ENCODE assay signal across 25 cellular contexts in the genomic region with DNA sequence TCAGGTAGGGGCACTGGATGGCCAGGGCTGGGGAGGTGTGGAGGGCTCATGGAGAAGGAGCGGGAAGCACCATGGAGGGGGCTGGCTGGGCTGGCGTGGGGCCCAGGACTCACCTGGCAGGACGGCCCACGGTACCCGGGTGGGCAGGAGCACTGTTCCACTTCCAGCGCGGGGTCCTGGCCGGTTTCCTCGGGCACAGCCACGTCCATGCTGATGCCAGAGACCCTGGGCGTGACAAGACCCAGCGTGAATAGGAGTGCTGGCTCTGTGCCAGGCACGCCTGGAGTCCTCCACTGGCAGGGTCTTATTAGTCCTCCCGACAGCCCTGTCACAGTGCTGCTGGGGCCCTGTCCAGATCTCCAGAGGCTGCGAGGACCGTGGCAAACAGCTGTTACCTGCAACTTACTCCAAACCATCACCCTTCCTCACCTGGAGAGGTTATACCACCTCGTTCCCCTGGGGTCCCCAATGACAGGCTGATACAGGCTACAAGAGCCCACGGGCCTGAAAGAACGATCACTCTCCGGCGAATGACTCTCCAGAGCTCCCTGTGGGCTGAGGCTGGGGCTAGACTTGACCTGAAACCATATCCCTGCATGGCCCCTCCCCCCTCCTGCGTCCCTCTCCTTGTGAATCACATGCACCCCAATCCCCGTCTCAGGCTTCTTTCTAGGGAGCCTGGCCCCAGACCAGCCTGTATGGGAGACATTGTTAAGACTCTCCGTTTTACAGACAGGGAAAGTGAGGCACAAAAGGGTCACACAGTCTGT.
A peak's percentile ranks its signal among the peaks of the same experiment; 100 is the strongest.
DNase-seq lines count a peak whose midpoint lies in the region; ATAC-seq and TF ChIP-seq lines count a peak whose summit lies in the region.
"Had no signal": no experiment of that assay in that cellular context is flagged by ENCODE, and none has a peak within 500 bp of the region (broad histone marks: within the 10 kb centered on the region; RNA-seq: fewer than 3 reads in every experiment).

No MANE protein-coding gene starts in this region.

- peaks cover 55 to 84% of the 10 kb centered on the region in 2 donors for H3K36me3 ChIP-seq in neuronal stem cell (replicated peaks in 1 of 2; ENCODE audit: control insufficient read depth in 2 of 2, insufficient read depth in 2 of 2, low read length in 2 of 2)
- H3K36me3 ChIP-seq in CD8-positive, alpha-beta T cell (ENCODE audit: insufficient read depth, low read length), result no peaks in the 10 kb centered on the region

- intact Hi-C loops in CD8-positive, alpha-beta T cell (cut with DNase I, micrococcal nuclease), result no loop called here

- no peak overlapping the region for H3K4me3 Mint-ChIP-seq in CD8-positive, alpha-beta T cell
- H3K4me3 Mint-ChIP-seq: activated CD4-positive, alpha-beta memory T cell treated with anti-CD3 and anti-CD28 coated beads, Interleukin-2, amount 10 ng/mL, durations not matched to agents 7 days and 5 days; activated naive CD8-positive, alpha-beta T cell treated with anti-CD3 and anti-CD28 coated beads, Interleukin-2, amount 50 U/mL, for 24 hours; neural crest cell had no signal

- H3K79me1 ChIP-seq in neuronal stem cell (ENCODE audit: low read depth, low read length), result peaks cover 6% of the 10 kb centered on the region

- no peak overlapping the region for H3K27ac ChIP-seq in neuronal stem cell (replicated peaks; ENCODE audit: low read length)
- no peak overlapping the region for H3K27ac ChIP-seq in CD8-positive, alpha-beta T cell (ENCODE audit: low read depth, low read length)
- H3K27ac ChIP-seq: body of pancreas, skin epidermis had no signal

- no peaks in the 10 kb centered on the region for H3K9me3 ChIP-seq in neuronal stem cell (replicated peaks in 1 of 2; ENCODE audit: control insufficient read depth in 2 of 2, insufficient read depth in 1 of 2, low read depth in 1 of 2, low read length in 2 of 2)
- H3K9me3 ChIP-seq in CD8-positive, alpha-beta T cell (ENCODE audit: low read length), result no peaks in the 10 kb centered on the region
- H3K9me3 ChIP-seq: body of pancreas, esophagus squamous epithelium had no signal

- H2BK15ac ChIP-seq in neuronal stem cell (ENCODE audit: low read length), result no peak overlapping the region

- peak overlapping the region; percentile 36 for H2AK5ac ChIP-seq in neuronal stem cell (ENCODE audit: low read depth, low read length)

- DNase-seq in NCI-H1417 (lab: John Stamatoyannopoulos, UW) (peak; percentile 3 to 81 (median 61)), NCI-H1417 treated with DMSO at 0.1 percent for 48 hours (lab: John Stamatoyannopoulos, UW) (no peak), NCI-H345 treated with DMSO at 0.1 percent for 48 hours (lab: John Stamatoyannopoulos, UW; ENCODE audit: unreplicated experiment) (peak; percentile 53), neuronal stem cell (ENCODE audit: low spot score) (no peak), DMS114 treated with DMSO at 0.1 percent for 48 hours (lab: John Stamatoyannopoulos, UW; ENCODE audit: unreplicated experiment) (no peak), AG08395 (ENCODE audit: low spot score) (no peak)
- DNase-seq in CD8-positive, alpha-beta T cell, result no peak
- DNase-seq: 8988T; activated CD4-positive, alpha-beta memory T cell treated with anti-CD3 and anti-CD28 coated beads, Interleukin-2, amount 10 ng/mL, durations not matched to agents 7 days and 5 days; activated CD4-positive, CD25-positive, alpha-beta regulatory T cell; activated effector memory CD4-positive, alpha-beta T cell treated with anti-CD3 and anti-CD28 coated beads, Interleukin-2, amount 50 U/mL, for 16 hours; activated naive CD8-positive, alpha-beta T cell treated with anti-CD3 and anti-CD28 coated beads, Interleukin-2, amount 50 U/mL, for 24 hours; esophagus squamous epithelium; H7; islet precursor cell; NCI-H1930; NCI-H524 treated with DMSO at 0.1 percent for 48 hours; stimulated activated CD4-positive, alpha-beta T cell treated with anti-CD3 and anti-CD28 coated beads, Interleukin-2, amount 100 ng/mL, for 48 hours; stimulated activated naive CD4-positive, alpha-beta T cell treated with Interleukin-2 at 50 U/mL for 16 hours had no signal

- H2BK5ac ChIP-seq in neuronal stem cell (ENCODE audit: low read length), result peak overlapping the region; percentile 66

- WGBS in neuronal stem cell (ENCODE audit: extremely low coverage in 2 of 2, insufficient read length in 2 of 2, insufficient replicate concordance in 1 of 2), 2 donors, result no CpG with 5 or more reads among the region's 24 CpGs

- H3K4me3 ChIP-seq in neuronal stem cell (ENCODE audit: low read length in 2 of 2), result no peak overlapping the region
- H3K4me3 ChIP-seq in CD8-positive, alpha-beta T cell (ENCODE audit: low read depth, low read length), result no peak overlapping the region
- H3K4me3 ChIP-seq: body of pancreas, esophagus squamous epithelium, lung, skin epidermis had no signal

- H3K14ac ChIP-seq in neuronal stem cell (ENCODE audit: low read length), result peak overlapping the region; percentile 82

- H3K23ac ChIP-seq in neuronal stem cell (ENCODE audit: low read depth, low read length, poor library complexity), result peak overlapping the region; percentile 80

- H2AFZ ChIP-seq in neuronal stem cell (ENCODE audit: low read length), result no peak overlapping the region

- H3K4ac ChIP-seq in neuronal stem cell (ENCODE audit: low read length), result no peak overlapping the region

- H3K27me3 ChIP-seq in neuronal stem cell (ENCODE audit: control insufficient read depth in 3 of 3, insufficient read depth in 3 of 3, low read depth in 1 of 3, low read length in 3 of 3), result no peaks in the 10 kb centered on the region
- no peaks in the 10 kb centered on the region for H3K27me3 ChIP-seq in CD8-positive, alpha-beta T cell (ENCODE audit: insufficient read depth, low read length)
- H3K27me3 ChIP-seq: body of pancreas, esophagus squamous epithelium had no signal

- H3K9ac ChIP-seq in neuronal stem cell (ENCODE audit: low read depth, low read length, poor library complexity), result no peak overlapping the region

- H3K4me1 ChIP-seq in neuronal stem cell (ENCODE audit: control insufficient read depth in 2 of 2, insufficient read depth in 1 of 2, low read depth in 1 of 2, low read length in 2 of 2), result peaks cover 0 to 2% of the 10 kb centered on the region in 2 donors
- H3K4me1 ChIP-seq in CD8-positive, alpha-beta T cell (ENCODE audit: insufficient read depth, low read length), result no peaks in the 10 kb centered on the region

- TF ChIP-seq CTCF in CD8-positive, alpha-beta T cell (IDR thresholded peaks at IDR 0.05), result no peak

- POLR2A ChIA-PET in CD8-positive, alpha-beta T cell (lab: Charles Lee), result no interaction called here

- H4K8ac ChIP-seq in neuronal stem cell (ENCODE audit: low read depth, low read length), result no peak overlapping the region

- ATAC-seq in CD8-positive, alpha-beta T cell, result no peak
- ATAC-seq: body of pancreas had no signal

- no peak for TF ChIP-seq RAD21 in Ishikawa (IDR thresholded peaks at IDR 0.05; ENCODE audit: low read depth)

- no peaks in the 10 kb centered on the region for H3K27me3 Mint-ChIP-seq in CD8-positive, alpha-beta T cell (ENCODE audit: low read depth)
- H3K27me3 Mint-ChIP-seq: activated CD4-positive, alpha-beta memory T cell treated with anti-CD3 and anti-CD28 coated beads, Interleukin-2, amount 10 ng/mL, durations not matched to agents 7 days and 5 days; activated naive CD8-positive, alpha-beta T cell treated with anti-CD3 and anti-CD28 coated beads, Interleukin-2, amount 50 U/mL, for 24 hours; progenitor cell of endocrine pancreas had no signal

- no peak overlapping the region for H3K27ac Mint-ChIP-seq in CD8-positive, alpha-beta T cell
- H3K27ac Mint-ChIP-seq: activated CD4-positive, alpha-beta memory T cell treated with anti-CD3 and anti-CD28 coated beads, Interleukin-2, amount 10 ng/mL, durations not matched to agents 7 days and 5 days; activated naive CD8-positive, alpha-beta T cell treated with anti-CD3 and anti-CD28 coated beads, Interleukin-2, amount 50 U/mL, for 24 hours; progenitor cell of endocrine pancreas had no signal

- no peak overlapping the region for H3K18ac ChIP-seq in neuronal stem cell (ENCODE audit: low read length)

- H3K4me1 Mint-ChIP-seq in CD8-positive, alpha-beta T cell (ENCODE audit: low read depth), result no peaks in the 10 kb centered on the region
- H3K4me1 Mint-ChIP-seq: activated CD4-positive, alpha-beta memory T cell treated with anti-CD3 and anti-CD28 coated beads, Interleukin-2, amount 10 ng/mL, durations not matched to agents 7 days and 5 days; activated naive CD8-positive, alpha-beta T cell treated with anti-CD3 and anti-CD28 coated beads, Interleukin-2, amount 50 U/mL, for 24 hours; neural crest cell had no signal

- H2BK12ac ChIP-seq in neuronal stem cell (ENCODE audit: low read length), result peak overlapping the region; percentile 58

- H3K4me2 ChIP-seq in neuronal stem cell (ENCODE audit: insufficient read depth, low read length, poor library complexity, severe bottlenecking), result no peak overlapping the region

- no peak for TF ChIP-seq EP300 in Ishikawa (IDR thresholded peaks at IDR 0.05; ENCODE audit: borderline replicate concordance)

- peak overlapping the region; percentile 30 for H4K91ac ChIP-seq in neuronal stem cell (ENCODE audit: low read depth, low read length, poor library complexity)

- H3K36me3 Mint-ChIP-seq in CD8-positive, alpha-beta T cell, result no peaks in the 10 kb centered on the region

- no peak overlapping the region for H2BK120ac ChIP-seq in neuronal stem cell (ENCODE audit: low read depth, low read length)

- CTCF ChIA-PET in CD8-positive, alpha-beta T cell (lab: Charles Lee), result no interaction called here

- no peaks in the 10 kb centered on the region for H3K9me3 Mint-ChIP-seq in CD8-positive, alpha-beta T cell
- H3K9me3 Mint-ChIP-seq: activated CD4-positive, alpha-beta memory T cell treated with anti-CD3 and anti-CD28 coated beads, Interleukin-2, amount 10 ng/mL, durations not matched to agents 7 days and 5 days; activated naive CD8-positive, alpha-beta T cell treated with anti-CD3 and anti-CD28 coated beads, Interleukin-2, amount 50 U/mL, for 24 hours; neural crest cell had no signal

Comparison
In these comparisons a context has a peak if more than half of its experiments do, and no peak if none do; other contexts are left out.
1. DNase-seq: peak in NCI-H1417 (3 of 3) and NCI-H345 treated with DMSO at 0.1 percent for 48 hours (single experiment); none in NCI-H1417 treated with DMSO at 0.1 percent for 48 hours (single experiment), neuronal stem cell (single experiment), DMS114 treated with DMSO at 0.1 percent for 48 hours (single experiment), AG08395 (single experiment) and CD8-positive, alpha-beta T cell (0 of 7).